Comparison of ENCODE assay signal across 12 cellular contexts in genomic region chr12:123928274-123928865, GRCh38.
A peak's percentile ranks its signal among the peaks of the same experiment; 100 is the strongest.
DNase-seq lines count a peak whose midpoint lies in the region; ATAC-seq lines count a peak whose summit lies in the region.
"Had no signal": no experiment of that assay in that cellular context is flagged by ENCODE, and none has a peak within 500 bp of the region (broad histone marks: within the 10 kb centered on the region; RNA-seq: fewer than 3 reads in every experiment).

No MANE protein-coding gene starts in this region.

- H3K27ac Mint-ChIP-seq in stimulated activated naive B cell treated with anti-CD40 and anti-IgM and Interleukin-4, amounts not matched to agents 10 μg/mL and 1 μg/mL and 100 μg/mL, for 72 hours = no peak overlapping the region
- H3K27ac Mint-ChIP-seq: activated CD8-positive, alpha-beta T cell treated with anti-CD3 and anti-CD28 coated beads, Interleukin-2, amount 10 ng/mL, durations not matched to agents 7 days and 5 days had no signal

- H3K4me1 Mint-ChIP-seq in stimulated activated naive B cell treated with anti-CD40 and anti-IgM and Interleukin-4, amounts not matched to agents 10 μg/mL and 1 μg/mL and 100 μg/mL, for 72 hours = peaks cover 12 to 18% of the 10 kb centered on the region in 2 donors

- no peaks in the 10 kb centered on the region for H3K9me3 Mint-ChIP-seq in stimulated activated naive B cell treated with anti-CD40 and anti-IgM and Interleukin-4, amounts not matched to agents 10 μg/mL and 1 μg/mL and 100 μg/mL, for 72 hours
- H3K9me3 Mint-ChIP-seq: neural crest cell had no signal

- DNase-seq in NCI-H524 (lab: John Stamatoyannopoulos, UW) = peak; percentile 16 to 57
- DNase-seq in NCI-H524 treated with DMSO at 0.1 percent for 48 hours (lab: John Stamatoyannopoulos, UW) = no peak
- peak; percentile 57 for DNase-seq in NCI-H1092 treated with DMSO at 0.1 percent for 48 hours (lab: John Stamatoyannopoulos, UW)
- peak; percentile 20 for DNase-seq in OCI-M1 (lab: John Stamatoyannopoulos, UW)
- DNase-seq in stimulated activated naive B cell treated with anti-CD40 and anti-IgM and Interleukin-4, amounts not matched to agents 10 μg/mL and 1 μg/mL and 100 μg/mL, for 72 hours = peak; percentile 31
- DNase-seq in stimulated activated naive CD4-positive, alpha-beta T cell treated with Interleukin-2 at 50 U/mL for 16 hours (lab: John Stamatoyannopoulos, UW) = no peak
- no peak for DNase-seq in SW480 (ENCODE audit: low spot score)
- DNase-seq: ACHN; activated CD8-positive, alpha-beta T cell treated with anti-CD3 and anti-CD28 coated beads, Interleukin-2, amount 10 ng/mL, durations not matched to agents 7 days and 5 days; foreskin melanocyte had no signal

- H3K36me3 Mint-ChIP-seq in stimulated activated naive B cell treated with anti-CD40 and anti-IgM and Interleukin-4, amounts not matched to agents 10 μg/mL and 1 μg/mL and 100 μg/mL, for 72 hours = no peaks in the 10 kb centered on the region

- peak; percentile 69 to 75 for ATAC-seq in stimulated activated naive B cell treated with anti-CD40 and anti-IgM and Interleukin-4, amounts not matched to agents 10 μg/mL and 1 μg/mL and 100 μg/mL, for 72 hours (replicated peaks)
- ATAC-seq in GM21825 (IDR thresholded peaks at IDR 0.05; ENCODE audit: unreplicated experiment) = no peak
- ATAC-seq: activated CD8-positive, alpha-beta T cell treated with anti-CD3 and anti-CD28 coated beads, Interleukin-2, amount 10 ng/mL, durations not matched to agents 7 days and 5 days had no signal

- H3K4me3 Mint-ChIP-seq in stimulated activated naive B cell treated with anti-CD40 and anti-IgM and Interleukin-4, amounts not matched to agents 10 μg/mL and 1 μg/mL and 100 μg/mL, for 72 hours = peak overlapping the region in 1 of 2 donors; percentile 56
- H3K4me3 Mint-ChIP-seq: activated CD8-positive, alpha-beta T cell treated with anti-CD3 and anti-CD28 coated beads, Interleukin-2, amount 10 ng/mL, durations not matched to agents 7 days and 5 days; neural crest cell had no signal

- H3K27me3 Mint-ChIP-seq in stimulated activated naive B cell treated with anti-CD40 and anti-IgM and Interleukin-4, amounts not matched to agents 10 μg/mL and 1 μg/mL and 100 μg/mL, for 72 hours = peaks cover 15 to 53% of the 10 kb centered on the region in 2 donors

Comparison
In these comparisons a context has a peak if more than half of its experiments do, and no peak if none do; other contexts are left out.
1. DNase-seq: peak in NCI-H524 (2 of 2), NCI-H1092 treated with DMSO at 0.1 percent for 48 hours (single experiment), OCI-M1 (single experiment) and stimulated activated naive B cell treated with anti-CD40 and anti-IgM and Interleukin-4, amounts not matched to agents 10 μg/mL and 1 μg/mL and 100 μg/mL, for 72 hours (single experiment); none in NCI-H524 treated with DMSO at 0.1 percent for 48 hours (single experiment), stimulated activated naive CD4-positive, alpha-beta T cell treated with Interleukin-2 at 50 U/mL for 16 hours (single experiment) and SW480 (single experiment).